21 cellular contexts compared by ENCODE assay signal in the genomic region with DNA sequence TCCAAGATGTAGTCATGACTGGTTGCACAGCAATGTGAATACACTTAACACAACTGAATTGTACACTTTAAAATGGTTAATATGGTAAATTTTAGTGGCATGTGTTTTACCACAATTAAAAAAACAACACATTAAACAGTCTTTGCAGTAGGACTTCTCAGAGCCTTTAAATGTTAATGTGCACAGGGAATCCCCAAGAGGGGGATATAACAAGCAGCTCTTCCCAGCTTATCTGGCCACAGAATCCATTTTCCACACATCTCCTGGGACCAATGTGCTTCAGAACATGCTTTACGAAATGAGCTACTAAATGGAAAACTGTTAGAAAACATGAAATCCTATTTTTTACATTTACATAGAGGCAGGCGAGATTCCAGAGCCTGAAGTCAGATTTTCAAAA. TPM values are rescaled to one million over a fixed set of nuclear protein-coding genes. Genes with fewer than 3 reads are reported as not detected.
A peak's percentile ranks its signal among the peaks of the same experiment; 100 is the strongest.
DNase-seq lines count a peak whose midpoint lies in the region; ATAC-seq and TF ChIP-seq lines count a peak whose summit lies in the region.
"Had no signal": no experiment of that assay in that cellular context is flagged by ENCODE, and none has a peak within 500 bp of the region (broad histone marks: within the 10 kb centered on the region; RNA-seq: fewer than 3 reads in every experiment).

No MANE protein-coding gene starts in this region.

- H3K27ac ChIP-seq in heart left ventricle (peak overlapping the region in 1 of 12 donors; percentile 23), endodermal cell (ENCODE audit: low read depth, low read length) (no peak overlapping the region)
- no peak overlapping the region for H3K27ac ChIP-seq in naive thymus-derived CD4-positive, alpha-beta T cell (ENCODE audit: low read depth, low read length)
- H3K27ac ChIP-seq: SJCRH30 had no signal

- H3K27me3 ChIP-seq in heart left ventricle (no peaks in the 10 kb centered on the region), endodermal cell (ENCODE audit: control insufficient read depth, insufficient read depth, low read length, poor library complexity, severe bottlenecking) (no peaks in the 10 kb centered on the region)
- H3K27me3 ChIP-seq in naive thymus-derived CD4-positive, alpha-beta T cell (ENCODE audit: control insufficient read depth in 2 of 2, insufficient read depth in 2 of 2, low read length in 2 of 2), result no peaks in the 10 kb centered on the region
- H3K27me3 ChIP-seq: SJCRH30 had no signal

- TF ChIP-seq CTCF in heart left ventricle (IDR thresholded peaks at IDR 0.05) (no peak), endodermal cell (conservative IDR thresholded peaks at IDR 0.05) (no peak)

- no peaks in the 10 kb centered on the region for H3K27me3 Mint-ChIP-seq in activated naive CD8-positive, alpha-beta T cell treated with anti-CD3 and anti-CD28 coated beads, Interleukin-2, amount 50 U/mL, for 24 hours
- no peaks in the 10 kb centered on the region for H3K27me3 Mint-ChIP-seq in naive thymus-derived CD4-positive, alpha-beta T cell
- no peaks in the 10 kb centered on the region for H3K27me3 Mint-ChIP-seq in endodermal cell (ENCODE audit: insufficient read depth)
- H3K27me3 Mint-ChIP-seq: CD4-positive, alpha-beta memory T cell; IgD-negative memory B cell had no signal

- 70 to 83% (median 76%) methylated on average over 2 of the region's 2 CpGs for WGBS in heart left ventricle, 4 donors
- WGBS in endodermal cell (ENCODE audit: insufficient coverage in 1 of 2, insufficient read length in 1 of 2), 2 experiments, result 89 to 100% methylated on average over 2 of the region's 2 CpGs

- H3K4me1 Mint-ChIP-seq in activated naive CD8-positive, alpha-beta T cell treated with anti-CD3 and anti-CD28 coated beads, Interleukin-2, amount 50 U/mL, for 24 hours, result peaks cover 99% of the 10 kb centered on the region
- H3K4me1 Mint-ChIP-seq in naive thymus-derived CD4-positive, alpha-beta T cell, result peaks cover 59 to 99% (median 97%) of the 10 kb centered on the region in 7 donors
- peaks cover 8% of the 10 kb centered on the region for H3K4me1 Mint-ChIP-seq in endodermal cell

- intact Hi-C loops in Right ventricle myocardium superior (cut with DNase I) (no loop called here), heart left ventricle (cut with DNase I) (loop anchor here in 2 of 10 donors (5.0 kb wide), 1 partner anchor 44 kb away; a partner anchor contains a TSS)
- intact Hi-C loops in naive thymus-derived CD4-positive, alpha-beta T cell (cut with micrococcal nuclease), result no loop called here

- no peak for TF ChIP-seq POLR2A in heart left ventricle (IDR thresholded peaks at IDR 0.05)

- DNase-seq in Right ventricle myocardium superior, result no peak
- DNase-seq in heart left ventricle, result no peak
- peak; percentile 38 for DNase-seq in LHCN-M2 (ENCODE audit: low read depth)
- no peak for DNase-seq in activated naive CD8-positive, alpha-beta T cell treated with anti-CD3 and anti-CD28 coated beads, Interleukin-2, amount 50 U/mL, for 24 hours
- DNase-seq in naive thymus-derived CD4-positive, alpha-beta T cell, result no peak
- DNase-seq in endodermal cell, result no peak
- DNase-seq: CD4-positive, alpha-beta memory T cell; Karpas-422; NCI-H1417; NCI-H1694 treated with DMSO at 0.1 percent for 48 hours; NCI-H2081 treated with DMSO at 0.1 percent for 48 hours; NCI-H2171 treated with DMSO at 0.1 percent for 48 hours; NCI-H524 treated with DMSO at 0.1 percent for 48 hours; NCI-H82; SJCRH30 had no signal

- H3K4me1 ChIP-seq in heart left ventricle, result peaks cover 0 to 69% (median 52%) of the 10 kb centered on the region in 12 donors
- peaks cover 47 to 58% of the 10 kb centered on the region in 2 donors for H3K4me1 ChIP-seq in naive thymus-derived CD4-positive, alpha-beta T cell (ENCODE audit: control insufficient read depth in 2 of 2, insufficient read depth in 2 of 2, low read length in 2 of 2)
- H3K4me1 ChIP-seq in endodermal cell (ENCODE audit: control insufficient read depth, insufficient read depth, low read length), result no peaks in the 10 kb centered on the region

- CTCF ChIA-PET in naive thymus-derived CD4-positive, alpha-beta T cell (lab: Charles Lee), result no interaction called here

- H3K36me3 ChIP-seq in heart left ventricle, result peaks cover 0 to 4% (median 0%) of the 10 kb centered on the region in 9 donors
- peaks cover 0 to 2% (median 0%) of the 10 kb centered on the region in 3 experiments for H3K36me3 ChIP-seq in naive thymus-derived CD4-positive, alpha-beta T cell (ENCODE audit: control insufficient read depth in 2 of 3, insufficient read depth in 3 of 3, low read length in 3 of 3)
- no peaks in the 10 kb centered on the region for H3K36me3 ChIP-seq in endodermal cell (ENCODE audit: control insufficient read depth, insufficient read depth, low read length)

- H3K36me3 Mint-ChIP-seq in activated naive CD8-positive, alpha-beta T cell treated with anti-CD3 and anti-CD28 coated beads, Interleukin-2, amount 50 U/mL, for 24 hours (ENCODE audit: low read depth), result peaks cover 57% of the 10 kb centered on the region
- H3K36me3 Mint-ChIP-seq in naive thymus-derived CD4-positive, alpha-beta T cell, result peaks cover 4 to 23% (median 10%) of the 10 kb centered on the region in 5 donors
- no peaks in the 10 kb centered on the region for H3K36me3 Mint-ChIP-seq in endodermal cell (ENCODE audit: low read depth)

- H3K9me3 ChIP-seq in heart left ventricle, result no peaks in the 10 kb centered on the region
- H3K9me3 ChIP-seq in naive thymus-derived CD4-positive, alpha-beta T cell (ENCODE audit: control insufficient read depth in 2 of 3, low read length in 3 of 3), result no peaks in the 10 kb centered on the region
- H3K9me3 ChIP-seq in endodermal cell (ENCODE audit: control insufficient read depth, low read length), result no peaks in the 10 kb centered on the region
- H3K9me3 ChIP-seq: SJCRH30 had no signal

- ATAC-seq in Right ventricle myocardium superior (ENCODE audit: poor library complexity) (peak; percentile 39), heart left ventricle (no peak), HG03571 (IDR thresholded peaks at IDR 0.05; ENCODE audit: unreplicated experiment) (no peak)
- ATAC-seq in activated naive CD8-positive, alpha-beta T cell treated with anti-CD3 and anti-CD28 coated beads, Interleukin-2, amount 50 U/mL, for 24 hours, result no peak
- ATAC-seq in naive thymus-derived CD4-positive, alpha-beta T cell, result no peak
- ATAC-seq: GM23338, HCT116, Panc1 had no signal

- no peak overlapping the region for H3K9ac ChIP-seq in endodermal cell (ENCODE audit: extremely low read depth, low read length, poor library complexity, severe bottlenecking)

- H3K4me3 ChIP-seq in heart left ventricle (no peak overlapping the region), endodermal cell (ENCODE audit: low read length) (no peak overlapping the region)
- H3K4me3 ChIP-seq in naive thymus-derived CD4-positive, alpha-beta T cell (ENCODE audit: low read length), result no peak overlapping the region
- H3K4me3 ChIP-seq: GM23338, SJCRH30 had no signal

- POLR2A ChIA-PET in naive thymus-derived CD4-positive, alpha-beta T cell (lab: Charles Lee), result interaction anchor here (0.7 kb wide), 1 partner anchor 15 kb away, joined by 4 read pairs; no protein-coding TSS in a partner anchor

- peak overlapping the region; percentile 71 for H3K27ac Mint-ChIP-seq in activated naive CD8-positive, alpha-beta T cell treated with anti-CD3 and anti-CD28 coated beads, Interleukin-2, amount 50 U/mL, for 24 hours
- H3K27ac Mint-ChIP-seq in naive thymus-derived CD4-positive, alpha-beta T cell, result peak overlapping the region in 6 of 9 donors; percentile 28 to 72 (median 61)
- H3K27ac Mint-ChIP-seq in endodermal cell, result no peak overlapping the region
- H3K27ac Mint-ChIP-seq: GM23338 had no signal

- H3K4me3 Mint-ChIP-seq in activated naive CD8-positive, alpha-beta T cell treated with anti-CD3 and anti-CD28 coated beads, Interleukin-2, amount 50 U/mL, for 24 hours, result no peak overlapping the region
- H3K4me3 Mint-ChIP-seq in naive thymus-derived CD4-positive, alpha-beta T cell, result no peak overlapping the region
- H3K4me3 Mint-ChIP-seq in endodermal cell, result no peak overlapping the region
- H3K4me3 Mint-ChIP-seq: GM23338, IgD-negative memory B cell had no signal

- H3K9me3 Mint-ChIP-seq in activated naive CD8-positive, alpha-beta T cell treated with anti-CD3 and anti-CD28 coated beads, Interleukin-2, amount 50 U/mL, for 24 hours, result no peaks in the 10 kb centered on the region
- peaks cover 0 to 1% (median 0%) of the 10 kb centered on the region in 11 donors for H3K9me3 Mint-ChIP-seq in naive thymus-derived CD4-positive, alpha-beta T cell
- no peaks in the 10 kb centered on the region for H3K9me3 Mint-ChIP-seq in endodermal cell
- H3K9me3 Mint-ChIP-seq: CD4-positive, alpha-beta memory T cell; GM23338; IgD-negative memory B cell had no signal

RNA-seq across cellular contexts. Expression of a gene that starts 44.5 kb away (rescaled TPM):
- total RNA-seq in Right ventricle myocardium superior (40.6 TPM), heart left ventricle (10 to 100 TPM; 28.1 to 72.4 (median 56.6) TPM), LHCN-M2 (2014; rRNA removed) (95.8 and 103 TPM in 2 replicates), endodermal cell (10 to 100 TPM; 70.0 to 96.4 TPM)
- 10 to 100 TPM; 14.7 to 29.4 TPM for polyA plus RNA-seq in heart left ventricle
- polyA plus RNA-seq in LHCN-M2 (2012), result 74.1 TPM
- 100 to 1,000 TPM; 200 to 720 (median 447) TPM for total RNA-seq in naive thymus-derived CD4-positive, alpha-beta T cell
- polyA plus RNA-seq in naive thymus-derived CD4-positive, alpha-beta T cell, result 100 to 1,000 TPM; 226 to 330 TPM
- polyA plus RNA-seq in endodermal cell (2013, experiment 1 of 2), result 154 TPM
- polyA plus RNA-seq in endodermal cell (2013, experiment 2 of 2), result 130 TPM
- total RNA-seq: G401 had no signal
